In genomic region chr18:47168913-47169312, GRCh38 we compare ENCODE assay signal across 14 cellular contexts.
"Had no signal": no experiment of that assay in that cellular context is flagged by ENCODE, and none has a peak within 500 bp of the region (broad histone marks: within the 10 kb centered on the region; RNA-seq: fewer than 3 reads in every experiment).

No MANE protein-coding gene starts in this region.

- ATAC-seq: left colon, T-cell had no signal

- H3K4me3 ChIP-seq: ascending aorta, dorsolateral prefrontal cortex, esophagus muscularis mucosa had no signal

- H3K9me3 ChIP-seq: ascending aorta, esophagus muscularis mucosa had no signal

- DNase-seq: activated CD4-positive, alpha-beta T cell treated with anti-CD3 and anti-CD28 coated beads for 4 hours; activated gamma-delta T cell treated with Interleukin-2 at 50 U/mL for 16 hours; activated T-cell treated with anti-CD3 and anti-CD28 coated beads, Interleukin-2, amount 50 U/mL, for 1 hour; dorsolateral prefrontal cortex; glutamatergic neuron; left colon; mammary epithelial cell; nephron progenitor cell; stimulated activated CD4-positive, alpha-beta T cell treated with anti-CD3 and anti-CD28 coated beads, Interleukin-2, amount 100 ng/mL, for 48 hours; T-cell; T1000; WERI-Rb-1 had no signal

- H3K4me3 Mint-ChIP-seq: nephron progenitor cell, T-cell had no signal

- H3K27ac ChIP-seq: ascending aorta, dorsolateral prefrontal cortex, esophagus muscularis mucosa, WERI-Rb-1 had no signal

- H3K36me3 ChIP-seq: ascending aorta, esophagus muscularis mucosa had no signal

- H3K27me3 Mint-ChIP-seq: T-cell had no signal

- H3K27me3 ChIP-seq: ascending aorta, dorsolateral prefrontal cortex, esophagus muscularis mucosa had no signal

- H3K9me3 Mint-ChIP-seq: nephron progenitor cell, T-cell had no signal

- H3K27ac Mint-ChIP-seq: nephron progenitor cell, T-cell had no signal
